In the genomic region with DNA sequence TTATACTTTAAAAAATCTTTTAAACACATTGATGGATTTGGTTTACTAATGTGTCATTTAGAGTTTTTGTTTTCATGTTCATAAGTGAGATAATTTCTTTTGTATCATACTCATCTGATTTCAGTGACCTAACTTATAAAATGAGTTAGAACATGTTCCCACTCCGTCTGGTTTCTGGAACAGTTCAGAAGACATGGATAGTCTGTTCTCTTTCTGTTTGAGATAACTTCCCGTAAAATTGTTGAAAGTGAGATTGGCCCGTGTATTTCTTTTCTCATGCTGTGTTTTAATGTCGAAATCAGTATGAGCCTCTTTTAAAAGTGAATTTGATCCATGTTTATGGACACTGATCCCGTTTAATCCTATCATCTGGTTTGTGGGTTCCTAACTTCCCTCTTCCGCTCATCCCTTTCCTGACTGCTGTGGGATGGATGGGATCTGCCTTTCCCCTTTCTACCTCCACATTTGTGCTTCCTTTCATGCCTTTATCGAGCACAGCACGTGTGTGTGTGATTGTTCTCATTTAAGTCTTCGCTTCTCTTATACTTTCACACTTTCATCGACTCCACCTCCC, we compare ENCODE assay signal across 1 cellular context.
TF ChIP-seq lines count a peak whose summit lies in the region.

No MANE protein-coding gene starts in this region.

TF ChIP-seq in SK-N-SH, 30 proteins besides CTCF, POLR2A, EP300 and RAD21 (continued from another document):
- TF ChIP-seq, protein P1, sequence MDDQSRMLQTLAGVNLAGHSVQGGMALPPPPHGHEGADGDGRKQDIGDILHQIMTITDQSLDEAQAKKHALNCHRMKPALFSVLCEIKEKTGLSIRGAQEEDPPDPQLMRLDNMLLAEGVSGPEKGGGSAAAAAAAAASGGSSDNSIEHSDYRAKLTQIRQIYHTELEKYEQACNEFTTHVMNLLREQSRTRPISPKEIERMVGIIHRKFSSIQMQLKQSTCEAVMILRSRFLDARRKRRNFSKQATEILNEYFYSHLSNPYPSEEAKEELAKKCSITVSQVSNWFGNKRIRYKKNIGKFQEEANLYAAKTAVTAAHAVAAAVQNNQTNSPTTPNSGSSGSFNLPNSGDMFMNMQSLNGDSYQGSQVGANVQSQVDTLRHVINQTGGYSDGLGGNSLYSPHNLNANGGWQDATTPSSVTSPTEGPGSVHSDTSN (IDR thresholded peaks at IDR 0.05): no peak
- TF ChIP-seq SIN3A (IDR thresholded peaks at IDR 0.05; ENCODE audit: borderline replicate concordance, low read depth, low read length) (no peak), TCF12 (IDR thresholded peaks at IDR 0.05) (no peak), TAF1 (IDR thresholded peaks at IDR 0.05; ENCODE audit: borderline replicate concordance, low read depth, low read length) (no peak), MEF2A (IDR thresholded peaks at IDR 0.05; ENCODE audit: borderline replicate concordance, low read depth) (no peak), NRF1 (IDR thresholded peaks at IDR 0.05; ENCODE audit: low read depth, low read length) (no peak), FOSL2 (IDR thresholded peaks at IDR 0.05; ENCODE audit: borderline replicate concordance, low read depth) (no peak), SMC3 (IDR thresholded peaks at IDR 0.05; ENCODE audit: low read depth, low read length) (no peak), RCOR1 (IDR thresholded peaks at IDR 0.05; ENCODE audit: low read length) (no peak), RFX5 (IDR thresholded peaks at IDR 0.05; ENCODE audit: low read length) (no peak)
- TF ChIP-seq, protein P2, sequence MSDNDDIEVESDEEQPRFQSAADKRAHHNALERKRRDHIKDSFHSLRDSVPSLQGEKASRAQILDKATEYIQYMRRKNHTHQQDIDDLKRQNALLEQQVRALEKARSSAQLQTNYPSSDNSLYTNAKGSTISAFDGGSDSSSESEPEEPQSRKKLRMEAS (IDR thresholded peaks at IDR 0.05; ENCODE audit: low read depth): no peak
- TF ChIP-seq, protein P3, sequence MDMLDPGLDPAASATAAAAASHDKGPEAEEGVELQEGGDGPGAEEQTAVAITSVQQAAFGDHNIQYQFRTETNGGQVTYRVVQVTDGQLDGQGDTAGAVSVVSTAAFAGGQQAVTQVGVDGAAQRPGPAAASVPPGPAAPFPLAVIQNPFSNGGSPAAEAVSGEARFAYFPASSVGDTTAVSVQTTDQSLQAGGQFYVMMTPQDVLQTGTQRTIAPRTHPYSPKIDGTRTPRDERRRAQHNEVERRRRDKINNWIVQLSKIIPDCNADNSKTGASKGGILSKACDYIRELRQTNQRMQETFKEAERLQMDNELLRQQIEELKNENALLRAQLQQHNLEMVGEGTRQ (IDR thresholded peaks at IDR 0.05; ENCODE audit: borderline replicate concordance, low read depth, low read length): no peak
